In the genomic region with DNA sequence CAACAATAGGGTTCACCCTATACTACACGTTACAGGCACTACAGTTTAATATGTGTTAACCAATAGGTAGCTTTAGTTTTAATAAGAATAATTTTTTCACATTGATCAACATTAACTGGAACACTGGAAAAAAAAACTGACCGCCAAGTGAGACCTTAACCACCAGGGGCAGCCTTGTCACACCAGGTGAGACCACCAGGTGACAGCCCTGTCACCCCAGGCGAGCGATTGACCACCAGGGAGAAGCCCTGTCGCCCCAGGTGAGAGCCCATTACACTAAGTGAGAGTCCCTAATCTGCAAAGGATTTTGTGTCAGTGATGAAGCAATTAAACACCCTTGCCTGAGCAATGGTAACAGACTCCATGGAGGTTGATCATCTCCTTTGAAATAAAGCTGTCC, we compare ENCODE assay signal across 18 cellular contexts.
DNase-seq lines count a peak whose midpoint lies in the region; ATAC-seq and TF ChIP-seq lines count a peak whose summit lies in the region.
"Had no signal": no experiment of that assay in that cellular context is flagged by ENCODE, and none has a peak within 500 bp of the region (broad histone marks: within the 10 kb centered on the region; RNA-seq: fewer than 3 reads in every experiment).

No MANE protein-coding gene starts in this region.

- TF ChIP-seq CTCF in KMS-11 (conservative IDR thresholded peaks at IDR 0.05; ENCODE audit: low read depth, low read length) (0 out of 2 replicates have a peak, but pooled peaks have one; percentile 26), nephron progenitor cell (IDR thresholded peaks at IDR 0.05) (peak; percentile 35), GM13976 (IDR thresholded peaks at IDR 0.05; ENCODE audit: borderline replicate concordance, control extremely low read depth, extremely low read depth, insufficient read depth, missing control alignments) (no peak)

- H3K79me2 ChIP-seq in KMS-11 (ENCODE audit: insufficient read depth, low read depth), result no peaks in the 10 kb centered on the region

- H3K27ac Mint-ChIP-seq in T-helper 17 cell (peak overlapping the region; percentile 32), nephron progenitor cell (no peak overlapping the region)
- H3K27ac Mint-ChIP-seq: CD8-positive, alpha-beta T cell had no signal

- no peaks in the 10 kb centered on the region for H3K4me1 ChIP-seq in KMS-11 (ENCODE audit: low read depth, poor library complexity, severe bottlenecking)
- H3K4me1 ChIP-seq: heart right ventricle had no signal

- H3K4me3 ChIP-seq in KMS-11 (IDR thresholded peaks at IDR 0.05; ENCODE audit: insufficient read depth, low read depth, low read length), result no peak overlapping the region
- H3K4me3 ChIP-seq: GM23248, heart right ventricle had no signal

- H3K4me1 Mint-ChIP-seq in T-helper 17 cell, result no peaks in the 10 kb centered on the region
- H3K4me1 Mint-ChIP-seq in nephron progenitor cell, result peaks cover 31% of the 10 kb centered on the region

- in situ Hi-C loops in GM13976 (cut with MboI; ENCODE audit: low sequenced_read_pairs, unreplicated experiment), result no loop called here

- no peak overlapping the region for H3K9ac ChIP-seq in KMS-11
- H3K9ac ChIP-seq: GM23248 had no signal

- no peak overlapping the region for H2AFZ ChIP-seq in KMS-11 (ENCODE audit: low read depth)
- H2AFZ ChIP-seq: GM23248 had no signal

- H3K27ac ChIP-seq in KMS-11, result no peak overlapping the region
- H3K27ac ChIP-seq: GM23248, heart right ventricle had no signal

- peaks cover 49% of the 10 kb centered on the region for H3K27me3 Mint-ChIP-seq in T-helper 17 cell
- peaks cover 2% of the 10 kb centered on the region for H3K27me3 Mint-ChIP-seq in nephron progenitor cell (ENCODE audit: low read depth, poor library complexity)

- H4K20me1 ChIP-seq in KMS-11 (ENCODE audit: insufficient read depth), result no peaks in the 10 kb centered on the region

- no peaks in the 10 kb centered on the region for H3K9me3 ChIP-seq in T-helper 17 cell (ENCODE audit: control insufficient read depth, low read length, poor library complexity, severe bottlenecking)
- H3K9me3 ChIP-seq: heart right ventricle had no signal

- ATAC-seq in T-helper 17 cell (no peak), GM21381 (IDR thresholded peaks at IDR 0.05; ENCODE audit: unreplicated experiment) (no peak)
- ATAC-seq: CD8-positive, alpha-beta T cell; heart right ventricle; left colon had no signal

- peaks cover 3% of the 10 kb centered on the region for H3K9me3 Mint-ChIP-seq in nephron progenitor cell
- H3K9me3 Mint-ChIP-seq: CD8-positive, alpha-beta T cell had no signal

- no peaks in the 10 kb centered on the region for H3K36me3 ChIP-seq in KMS-11 (ENCODE audit: insufficient read depth)
- H3K36me3 ChIP-seq: heart right ventricle had no signal

- DNase-seq in DMS 273 (lab: John Stamatoyannopoulos, UW; ENCODE audit: unreplicated experiment) (peak; percentile 4), DMS 273 treated with DMSO at 0.1 percent for 48 hours (lab: John Stamatoyannopoulos, UW) (no peak), T-helper 17 cell (no peak), nephron progenitor cell (no peak), NCI-H1694 treated with DMSO at 0.1 percent for 48 hours (lab: John Stamatoyannopoulos, UW) (no peak), GM13976 (ENCODE audit: low spot score) (no peak)
- DNase-seq: 8988T; activated CD4-positive, CD25-positive, alpha-beta regulatory T cell; activated gamma-delta T cell treated with Interleukin-2 at 50 U/mL for 16 hours; CD8-positive, alpha-beta T cell; cortex of kidney; GDM1; GM23248; heart right ventricle; left colon; NCI-H226 had no signal

- no peak overlapping the region for H3K4me2 ChIP-seq in KMS-11

- H3K36me3 Mint-ChIP-seq in T-helper 17 cell (ENCODE audit: low read depth) (no peaks in the 10 kb centered on the region), nephron progenitor cell (ENCODE audit: low read depth) (no peaks in the 10 kb centered on the region)
- H3K36me3 Mint-ChIP-seq: CD8-positive, alpha-beta T cell had no signal

- H3K4me3 Mint-ChIP-seq in T-helper 17 cell (no peak overlapping the region), nephron progenitor cell (no peak overlapping the region)
- H3K4me3 Mint-ChIP-seq: CD8-positive, alpha-beta T cell had no signal

- H3K27me3 ChIP-seq in KMS-11 (ENCODE audit: insufficient read depth, low read depth), result no peaks in the 10 kb centered on the region
